ENCODE assay signal across 14 cellular contexts in the genomic region with DNA sequence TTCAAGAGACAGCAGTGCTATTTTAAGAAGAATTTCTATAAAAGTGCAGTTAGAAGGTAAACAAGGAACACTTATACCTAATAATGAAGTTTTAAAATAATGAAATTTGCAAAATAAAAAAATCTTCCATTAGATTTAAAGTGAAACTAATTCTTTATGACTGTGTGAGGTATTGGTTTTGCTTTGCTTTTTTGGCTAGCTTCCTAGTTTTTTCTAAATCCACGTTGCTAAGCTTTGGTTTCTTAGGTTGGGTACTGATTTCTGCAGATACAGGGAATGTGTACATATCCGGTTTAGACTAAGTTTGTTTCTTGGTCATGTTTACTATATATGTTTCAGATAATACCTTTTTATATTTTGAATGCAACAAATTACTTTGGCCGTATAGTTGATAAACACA. TPM values are rescaled to one million over a fixed set of nuclear protein-coding genes. Genes with fewer than 3 reads are reported as not detected.
DNase-seq lines count a peak whose midpoint lies in the region; TF ChIP-seq lines count a peak whose summit lies in the region.
"Had no signal": no experiment of that assay in that cellular context is flagged by ENCODE, and none has a peak within 500 bp of the region (broad histone marks: within the 10 kb centered on the region; RNA-seq: fewer than 3 reads in every experiment).

No MANE protein-coding gene starts in this region.

- DNase-seq in DMS53 (lab: John Stamatoyannopoulos, UW): peak; percentile 53
- no peak for DNase-seq in DMS53 treated with DMSO at 0.1 percent for 48 hours (lab: John Stamatoyannopoulos, UW; ENCODE audit: unreplicated experiment)
- peak; percentile 6 for DNase-seq in ELR (ENCODE audit: low read depth)
- peak; percentile 54 for DNase-seq in RPMI8226
- DNase-seq in fibroblast of villous mesenchyme (ENCODE audit: low read depth): peak; percentile 19
- no peak for DNase-seq in NCI-H510A (lab: John Stamatoyannopoulos, UW)
- DNase-seq in AG08396 (ENCODE audit: low spot score): no peak
- no peak for DNase-seq in BE2C
- DNase-seq: COR-L47, NCI-H1436, SIG-M5 had no signal

- no peaks in the 10 kb centered on the region for H3K9me3 ChIP-seq in BE2C
- H3K9me3 ChIP-seq: BLaER1, HAP-1 had no signal

- no peaks in the 10 kb centered on the region for H3K4me1 ChIP-seq in BE2C
- H3K4me1 ChIP-seq: BLaER1, HAP-1 had no signal

- TF ChIP-seq CTCF in fibroblast of villous mesenchyme (IDR thresholded peaks at IDR 0.05; ENCODE audit: insufficient read depth, low read depth, low read length): no peak
- TF ChIP-seq CTCF in BE2C (IDR thresholded peaks at IDR 0.05; ENCODE audit: low read depth, low read length): no peak

- H3K4me3 ChIP-seq in fibroblast of villous mesenchyme (ENCODE audit: low read depth, low read length) (no peak overlapping the region), BE2C (ENCODE audit: low read depth, low read length) (no peak overlapping the region)
- H3K4me3 ChIP-seq: BLaER1, HAP-1 had no signal

- H3K36me3 ChIP-seq in BE2C: no peaks in the 10 kb centered on the region
- H3K36me3 ChIP-seq: BLaER1, HAP-1 had no signal

- H3K27me3 ChIP-seq in BE2C: no peaks in the 10 kb centered on the region
- H3K27me3 ChIP-seq: BLaER1 had no signal

RNA-seq across cellular contexts. Expression of gene SLC7A9, which starts 59.8 kb away (rescaled TPM):
- under 0.01 TPM in 1 of 2 replicates, not detected in the other for total RNA-seq in fibroblast of villous mesenchyme
- not detected for polyA plus RNA-seq in BE2C (2012; ENCODE audit: insufficient read depth, insufficient read length, low read depth)
- total RNA-seq: RPMI7951 had no signal

Comparison
In these comparisons a context has a peak if more than half of its experiments do, and no peak if none do; other contexts are left out.
1. DNase-seq: peak in DMS53 (single experiment), ELR (single experiment), RPMI8226 (single experiment) and fibroblast of villous mesenchyme (single experiment); none in DMS53 treated with DMSO at 0.1 percent for 48 hours (single experiment), NCI-H510A (single experiment), AG08396 (single experiment) and BE2C (single experiment).